24 cellular contexts compared by ENCODE assay signal in genomic region chr9:114006155-114006550, GRCh38.
DNase-seq lines count a peak whose midpoint lies in the region; ATAC-seq and TF ChIP-seq lines count a peak whose summit lies in the region.
"Had no signal": no experiment of that assay in that cellular context is flagged by ENCODE, and none has a peak within 500 bp of the region (broad histone marks: within the 10 kb centered on the region; RNA-seq: fewer than 3 reads in every experiment).

No MANE protein-coding gene starts in this region.

- intact Hi-C loops in activated CD4-positive, alpha-beta T cell treated with anti-CD3 and anti-CD28 coated beads for 36 hours (cut with DNase I, micrococcal nuclease), result no loop called here
- intact Hi-C loops in natural killer cell (cut with micrococcal nuclease), result no loop called here

- DNase-seq in activated CD4-positive, alpha-beta T cell treated with anti-CD3 and anti-CD28 coated beads, Interleukin-2, amount 10 ng/mL, durations not matched to agents 7 days and 5 days, result peak; percentile 2
- no peak for DNase-seq in activated CD4-positive, alpha-beta T cell treated with anti-CD3 and anti-CD28 coated beads for 36 hours
- DNase-seq in activated CD8-positive, alpha-beta memory T cell treated with anti-CD3 and anti-CD28 coated beads, Interleukin-2, amount 50 U/mL, for 48 hours, result peak; percentile 32
- DNase-seq in natural killer cell, result peak; percentile 2
- DNase-seq in type B pancreatic cell (ENCODE audit: extremely low spot score, unreplicated experiment), result peak; percentile 47
- DNase-seq in activated naive CD4-positive, alpha-beta T cell (lab: John Stamatoyannopoulos, UW), result no peak
- DNase-seq: AML-193; GOT3; mesenchymal stem cell; MM.1S; naive B cell; NCI-H1436; PC-9; SHP77 treated with DMSO at 0.1 percent for 48 hours; stimulated activated naive CD8-positive, alpha-beta T cell treated with anti-CD3 and anti-CD28 coated beads, Interleukin-15, Interleukin-2, amounts not matched to agents 100 U/mL and 50 U/mL, for 24 hours; T-helper 9 cell; thyroid gland had no signal

- no peaks in the 10 kb centered on the region for H3K9me3 Mint-ChIP-seq in activated CD4-positive, alpha-beta T cell treated with anti-CD3 and anti-CD28 coated beads, Interleukin-2, amount 10 ng/mL, durations not matched to agents 7 days and 5 days
- H3K9me3 Mint-ChIP-seq in activated CD4-positive, alpha-beta T cell treated with anti-CD3 and anti-CD28 coated beads for 36 hours (ENCODE audit: low read depth), result no peaks in the 10 kb centered on the region
- H3K9me3 Mint-ChIP-seq in natural killer cell (no peaks in the 10 kb centered on the region), type B pancreatic cell (peaks cover 4% of the 10 kb centered on the region)
- H3K9me3 Mint-ChIP-seq: activated B cell treated with CpG ODN at 0.5 μM for 24 hours; activated naive CD4-positive, alpha-beta T cell treated with anti-CD3 and anti-CD28 coated beads, Interleukin-2, amount 50 U/mL, for 72 hours; activated T-helper 1 cell treated with anti-CD3 and anti-CD28 coated beads, Interleukin-12 subunit alpha, Interleukin-12 subunit beta, Interleukin-2, Interleukin-4 antibody, amounts not matched to agents 30 ng/mL and 10 ng/mL and 1 ng/mL, durations not matched to agents 14 hours and 24 hours and 36 hours had no signal

- H3K27me3 Mint-ChIP-seq in activated CD4-positive, alpha-beta T cell treated with anti-CD3 and anti-CD28 coated beads, Interleukin-2, amount 10 ng/mL, durations not matched to agents 7 days and 5 days, result no peaks in the 10 kb centered on the region
- H3K27me3 Mint-ChIP-seq in activated CD4-positive, alpha-beta T cell treated with anti-CD3 and anti-CD28 coated beads for 36 hours, result no peaks in the 10 kb centered on the region
- H3K27me3 Mint-ChIP-seq in natural killer cell (ENCODE audit: low read depth in 2 of 2) (no peaks in the 10 kb centered on the region), type B pancreatic cell (no peaks in the 10 kb centered on the region)
- H3K27me3 Mint-ChIP-seq: naive B cell had no signal

- POLR2A ChIA-PET in activated CD4-positive, alpha-beta T cell treated with anti-CD3 and anti-CD28 coated beads, Interleukin-2, amount 10 ng/mL, durations not matched to agents 7 days and 5 days (lab: Charles Lee), result no interaction called here
- POLR2A ChIA-PET in activated CD4-positive, alpha-beta T cell treated with anti-CD3 and anti-CD28 coated beads for 36 hours (lab: Charles Lee), result no interaction called here

- no peak overlapping the region for H3K4me3 Mint-ChIP-seq in activated CD4-positive, alpha-beta T cell treated with anti-CD3 and anti-CD28 coated beads, Interleukin-2, amount 10 ng/mL, durations not matched to agents 7 days and 5 days
- H3K4me3 Mint-ChIP-seq in activated CD4-positive, alpha-beta T cell treated with anti-CD3 and anti-CD28 coated beads for 36 hours, result no peak overlapping the region
- H3K4me3 Mint-ChIP-seq in natural killer cell (no peak overlapping the region), type B pancreatic cell (no peak overlapping the region)
- H3K4me3 Mint-ChIP-seq: activated B cell treated with CpG ODN at 0.5 μM for 24 hours; activated T-helper 1 cell treated with anti-CD3 and anti-CD28 coated beads, Interleukin-12 subunit alpha, Interleukin-12 subunit beta, Interleukin-2, Interleukin-4 antibody, amounts not matched to agents 30 ng/mL and 10 ng/mL and 1 ng/mL, durations not matched to agents 14 hours and 24 hours and 36 hours had no signal

- no peaks in the 10 kb centered on the region for H3K36me3 Mint-ChIP-seq in activated CD4-positive, alpha-beta T cell treated with anti-CD3 and anti-CD28 coated beads, Interleukin-2, amount 10 ng/mL, durations not matched to agents 7 days and 5 days (ENCODE audit: low read depth)
- H3K36me3 Mint-ChIP-seq in activated CD4-positive, alpha-beta T cell treated with anti-CD3 and anti-CD28 coated beads for 36 hours (ENCODE audit: low read depth), result no peaks in the 10 kb centered on the region
- H3K36me3 Mint-ChIP-seq in natural killer cell (no peaks in the 10 kb centered on the region), type B pancreatic cell (peaks cover 26% of the 10 kb centered on the region)
- H3K36me3 Mint-ChIP-seq: activated naive CD4-positive, alpha-beta T cell treated with anti-CD3 and anti-CD28 coated beads, Interleukin-2, amount 50 U/mL, for 72 hours had no signal

- TF ChIP-seq CTCF in natural killer cell (IDR thresholded peaks at IDR 0.05) (no peak), type B pancreatic cell (conservative IDR thresholded peaks at IDR 0.05) (no peak)

- H3K4me1 Mint-ChIP-seq in activated CD4-positive, alpha-beta T cell treated with anti-CD3 and anti-CD28 coated beads, Interleukin-2, amount 10 ng/mL, durations not matched to agents 7 days and 5 days, result no peaks in the 10 kb centered on the region
- H3K4me1 Mint-ChIP-seq in activated CD4-positive, alpha-beta T cell treated with anti-CD3 and anti-CD28 coated beads for 36 hours, result no peaks in the 10 kb centered on the region
- H3K4me1 Mint-ChIP-seq in natural killer cell, result no peaks in the 10 kb centered on the region
- no peaks in the 10 kb centered on the region for H3K4me1 Mint-ChIP-seq in type B pancreatic cell (ENCODE audit: unreplicated experiment)
- H3K4me1 Mint-ChIP-seq: activated B cell treated with CpG ODN at 0.5 μM for 24 hours had no signal

- no peak overlapping the region for H3K27ac Mint-ChIP-seq in activated CD4-positive, alpha-beta T cell treated with anti-CD3 and anti-CD28 coated beads, Interleukin-2, amount 10 ng/mL, durations not matched to agents 7 days and 5 days
- H3K27ac Mint-ChIP-seq in activated CD4-positive, alpha-beta T cell treated with anti-CD3 and anti-CD28 coated beads for 36 hours, result no peak overlapping the region
- H3K27ac Mint-ChIP-seq in natural killer cell (no peak overlapping the region), type B pancreatic cell (no peak overlapping the region)
- H3K27ac Mint-ChIP-seq: activated B cell treated with CpG ODN at 0.5 μM for 24 hours; activated naive CD4-positive, alpha-beta T cell treated with anti-CD3 and anti-CD28 coated beads, Interleukin-2, amount 50 U/mL, for 72 hours; activated T-helper 1 cell treated with anti-CD3 and anti-CD28 coated beads, Interleukin-12 subunit alpha, Interleukin-12 subunit beta, Interleukin-2, Interleukin-4 antibody, amounts not matched to agents 30 ng/mL and 10 ng/mL and 1 ng/mL, durations not matched to agents 14 hours and 24 hours and 36 hours; naive B cell had no signal

- no peak for ATAC-seq in activated CD4-positive, alpha-beta T cell treated with anti-CD3 and anti-CD28 coated beads for 36 hours
- ATAC-seq in natural killer cell (no peak), HG03097 (IDR thresholded peaks at IDR 0.05; ENCODE audit: low FRiP score, unreplicated experiment) (no peak), GM21576 (IDR thresholded peaks at IDR 0.05; ENCODE audit: unreplicated experiment) (no peak)
- ATAC-seq: activated naive CD4-positive, alpha-beta T cell treated with anti-CD3 and anti-CD28 coated beads, Interleukin-2, amount 50 U/mL, for 72 hours; heart left ventricle; K562; stimulated activated naive CD8-positive, alpha-beta T cell treated with anti-CD3 and anti-CD28 coated beads, Interleukin-15, Interleukin-2, amounts not matched to agents 100 U/mL and 50 U/mL, for 24 hours had no signal

- CTCF ChIA-PET in activated CD4-positive, alpha-beta T cell treated with anti-CD3 and anti-CD28 coated beads, Interleukin-2, amount 10 ng/mL, durations not matched to agents 7 days and 5 days (lab: Charles Lee), result no interaction called here
- CTCF ChIA-PET in activated CD4-positive, alpha-beta T cell treated with anti-CD3 and anti-CD28 coated beads for 36 hours (lab: Charles Lee), result no interaction called here

Comparison
In these comparisons a context has a peak if more than half of its experiments do, and no peak if none do; other contexts are left out.
1. DNase-seq: peak in activated CD4-positive, alpha-beta T cell treated with anti-CD3 and anti-CD28 coated beads, Interleukin-2, amount 10 ng/mL, durations not matched to agents 7 days and 5 days (single experiment), activated CD8-positive, alpha-beta memory T cell treated with anti-CD3 and anti-CD28 coated beads, Interleukin-2, amount 50 U/mL, for 48 hours (single experiment), natural killer cell (single experiment) and type B pancreatic cell (single experiment); none in activated CD4-positive, alpha-beta T cell treated with anti-CD3 and anti-CD28 coated beads for 36 hours (single experiment) and activated naive CD4-positive, alpha-beta T cell (0 of 4).